ENCODE assay signal across 11 cellular contexts in the genomic region with DNA sequence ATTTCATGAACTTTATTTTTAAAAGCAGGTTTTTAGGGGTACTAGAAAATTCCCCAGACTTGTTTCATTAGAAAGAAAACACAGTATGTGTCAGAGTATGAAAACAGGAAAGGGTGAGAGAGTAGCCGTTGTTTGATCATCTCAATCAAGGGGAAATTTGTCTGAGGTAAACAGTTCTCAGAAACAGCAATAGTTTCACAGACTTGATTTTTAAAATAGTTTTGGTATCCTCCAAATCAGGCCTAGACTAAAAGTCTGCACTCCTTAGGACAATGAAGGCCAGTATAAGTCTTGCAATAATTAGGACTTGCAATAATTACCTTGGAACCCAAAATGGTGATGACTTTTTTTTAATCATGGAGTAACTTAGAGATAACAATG.
DNase-seq lines count a peak whose midpoint lies in the region; ATAC-seq and TF ChIP-seq lines count a peak whose summit lies in the region.
"Had no signal": no experiment of that assay in that cellular context is flagged by ENCODE, and none has a peak within 500 bp of the region (broad histone marks: within the 10 kb centered on the region; RNA-seq: fewer than 3 reads in every experiment).

No MANE protein-coding gene starts in this region.

- intact Hi-C loops in lower leg skin (cut with DNase I; ENCODE audit: low total_unique reads) = no loop called here

- peaks cover 45% of the 10 kb centered on the region for H3K4me1 Mint-ChIP-seq in T-helper 1 cell treated with Interleukin-12 subunit alpha and Interleukin-12 subunit beta and Interleukin-4 antibody, amounts not matched to agents 30 μg/mL and 1 μg/mL, for 36 hours (ENCODE audit: low read depth)
- peaks cover 4% of the 10 kb centered on the region for H3K4me1 Mint-ChIP-seq in neural progenitor cell

- H3K27ac Mint-ChIP-seq in T-helper 1 cell treated with Interleukin-12 subunit alpha and Interleukin-12 subunit beta and Interleukin-4 antibody, amounts not matched to agents 30 μg/mL and 1 μg/mL, for 36 hours = peak overlapping the region; percentile 99
- H3K27ac Mint-ChIP-seq in neural progenitor cell = no peak overlapping the region

- TF ChIP-seq POLR2A in lower leg skin (IDR thresholded peaks at IDR 0.05) = no peak

- H3K27me3 ChIP-seq in neural progenitor cell = no peaks in the 10 kb centered on the region

- 66 to 88% methylated on average over 1 of the region's 1 CpG for WGBS in lower leg skin, 2 donors

- H3K79me2 ChIP-seq in neural progenitor cell (ENCODE audit: low read depth) = no peaks in the 10 kb centered on the region

- no peak overlapping the region for H3K9ac ChIP-seq in neural progenitor cell

- ATAC-seq in GM18511 (IDR thresholded peaks at IDR 0.05; ENCODE audit: unreplicated experiment) (peak; percentile 77), GM21786 (IDR thresholded peaks at IDR 0.05; ENCODE audit: unreplicated experiment) (peak; percentile 61)
- ATAC-seq: left cardiac atrium had no signal

- peaks cover 19% of the 10 kb centered on the region for H3K9me3 Mint-ChIP-seq in T-helper 1 cell treated with Interleukin-12 subunit alpha and Interleukin-12 subunit beta and Interleukin-4 antibody, amounts not matched to agents 30 μg/mL and 1 μg/mL, for 36 hours
- peaks cover 3% of the 10 kb centered on the region for H3K9me3 Mint-ChIP-seq in neural progenitor cell

- H3K4me3 ChIP-seq in neural progenitor cell (no peak overlapping the region), lower leg skin (ENCODE audit: low read depth, poor library complexity, severe bottlenecking) (no peak overlapping the region)

- H3K27me3 Mint-ChIP-seq in T-helper 1 cell treated with Interleukin-12 subunit alpha and Interleukin-12 subunit beta and Interleukin-4 antibody, amounts not matched to agents 30 μg/mL and 1 μg/mL, for 36 hours (ENCODE audit: low read depth) = no peaks in the 10 kb centered on the region
- H3K27me3 Mint-ChIP-seq in neural progenitor cell (ENCODE audit: insufficient read depth, low read depth) = peaks cover 4% of the 10 kb centered on the region

- TF ChIP-seq CTCF in neural progenitor cell (IDR thresholded peaks at IDR 0.05) = no peak
- TF ChIP-seq CTCF in lower leg skin (IDR thresholded peaks at IDR 0.05) = no peak

- H3K27ac ChIP-seq in neural progenitor cell (no peak overlapping the region), substantia nigra (ENCODE audit: low read depth, low read length, poor library complexity, severe bottlenecking) (no peak overlapping the region)

- H2AFZ ChIP-seq in neural progenitor cell (replicated peaks) = peak overlapping the region; percentile 91

- H3K36me3 Mint-ChIP-seq in T-helper 1 cell treated with Interleukin-12 subunit alpha and Interleukin-12 subunit beta and Interleukin-4 antibody, amounts not matched to agents 30 μg/mL and 1 μg/mL, for 36 hours (ENCODE audit: low read depth) = peaks cover 33% of the 10 kb centered on the region
- no peaks in the 10 kb centered on the region for H3K36me3 Mint-ChIP-seq in neural progenitor cell

- no peaks in the 10 kb centered on the region for H3K4me1 ChIP-seq in neural progenitor cell

- H3K4me3 Mint-ChIP-seq in T-helper 1 cell treated with Interleukin-12 subunit alpha and Interleukin-12 subunit beta and Interleukin-4 antibody, amounts not matched to agents 30 μg/mL and 1 μg/mL, for 36 hours = peak overlapping the region; percentile 81
- H3K4me3 Mint-ChIP-seq in neural progenitor cell = no peak overlapping the region

- no peaks in the 10 kb centered on the region for H4K20me1 ChIP-seq in neural progenitor cell (ENCODE audit: low read depth)

- H3F3A ChIP-seq in neural progenitor cell (ENCODE audit: low read depth) = no peaks in the 10 kb centered on the region

- H3K36me3 ChIP-seq in neural progenitor cell = peaks cover 5% of the 10 kb centered on the region

- no peak overlapping the region for H3K4me2 ChIP-seq in neural progenitor cell

- no peaks in the 10 kb centered on the region for H3K9me3 ChIP-seq in neural progenitor cell (ENCODE audit: low read depth)

- no peak for DNase-seq in neural progenitor cell (ENCODE audit: low spot score)
- no peak for DNase-seq in DMS114 treated with DMSO at 0.1 percent for 48 hours (lab: John Stamatoyannopoulos, UW; ENCODE audit: unreplicated experiment)
- DNase-seq in NCI-H2171 treated with DMSO at 0.1 percent for 48 hours (lab: John Stamatoyannopoulos, UW) = no peak
- no peak for DNase-seq in lower leg skin (ENCODE audit: low spot score in 2 of 2)
- no peak for DNase-seq in substantia nigra (lab: John Stamatoyannopoulos, UW)
- DNase-seq: effector CD8-positive, alpha-beta T cell; left cardiac atrium; NK-92 treated with Interleukin-12 subunit alpha and Interleukin-12 subunit beta, amount 100 ng/mL, for 24 hours had no signal
